ENCODE assay signal across 8 cellular contexts in the genomic region with DNA sequence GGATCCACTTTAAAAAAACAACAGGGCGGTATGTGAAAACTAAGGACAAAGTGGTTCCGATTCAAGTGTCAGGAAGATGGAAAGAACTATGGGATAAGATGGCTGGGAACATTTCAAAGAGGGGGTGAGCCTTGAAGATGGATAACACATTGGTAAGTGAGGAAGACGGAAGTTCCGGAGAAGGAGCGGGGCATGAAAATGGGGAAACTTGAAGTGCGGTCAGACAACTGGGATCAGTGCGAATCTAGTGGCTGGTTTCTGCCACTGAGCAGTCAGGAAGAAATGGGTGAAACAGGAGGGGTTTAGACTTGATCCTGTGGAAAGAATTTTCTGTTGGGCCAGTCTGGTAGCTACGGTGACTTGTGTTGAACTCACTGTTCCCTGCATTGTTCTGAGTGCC. TPM values are rescaled to one million over a fixed set of nuclear protein-coding genes. Genes with fewer than 3 reads are reported as not detected.
DNase-seq lines count a peak whose midpoint lies in the region; ATAC-seq and TF ChIP-seq lines count a peak whose summit lies in the region.

No MANE protein-coding gene starts in this region.

- no peaks in the 10 kb centered on the region for H3K27me3 Mint-ChIP-seq in activated CD4-positive, alpha-beta T cell treated with anti-CD3 and anti-CD28 coated beads for 36 hours
- H3K27me3 Mint-ChIP-seq in activated CD8-positive, alpha-beta T cell treated with anti-CD3 and anti-CD28 coated beads for 36 hours: no peaks in the 10 kb centered on the region

- H3K4me3 ChIP-seq in iPS-18a (ENCODE audit: low read length) (peak overlapping the region; percentile 92), subcutaneous abdominal adipose tissue (ENCODE audit: low read depth in 1 of 5, low read length in 5 of 5) (peak overlapping the region in 4 of 5 donors; percentile 86 to 95 (median 92))

- H3K9ac ChIP-seq in iPS-18a (ENCODE audit: low read length) (peak overlapping the region; percentile 72), subcutaneous abdominal adipose tissue (ENCODE audit: low read length in 5 of 5) (peak overlapping the region in 4 of 5 donors; percentile 47 to 97 (median 92))

- H3K4me3 Mint-ChIP-seq in activated CD4-positive, alpha-beta T cell treated with anti-CD3 and anti-CD28 coated beads for 36 hours: peak overlapping the region; percentile 93
- peak overlapping the region; percentile 85 for H3K4me3 Mint-ChIP-seq in activated CD8-positive, alpha-beta T cell treated with anti-CD3 and anti-CD28 coated beads for 36 hours

- H3K36me3 Mint-ChIP-seq in activated CD4-positive, alpha-beta T cell treated with anti-CD3 and anti-CD28 coated beads for 36 hours (ENCODE audit: low read depth): peaks cover 22% of the 10 kb centered on the region
- peaks cover 34% of the 10 kb centered on the region for H3K36me3 Mint-ChIP-seq in activated CD8-positive, alpha-beta T cell treated with anti-CD3 and anti-CD28 coated beads for 36 hours (ENCODE audit: low read depth)

- POLR2A ChIA-PET in activated CD4-positive, alpha-beta T cell treated with anti-CD3 and anti-CD28 coated beads for 36 hours (lab: Charles Lee): no interaction called here
- POLR2A ChIA-PET in activated CD8-positive, alpha-beta T cell treated with anti-CD3 and anti-CD28 coated beads for 36 hours (lab: Charles Lee): interaction anchor here (1.3 to 2.1 kb wide), 4 partner anchors 11 to 34 kb away, joined by 4 to 15 read pairs (median 7); a partner anchor contains a TSS

- no peaks in the 10 kb centered on the region for H3K9me3 Mint-ChIP-seq in activated CD4-positive, alpha-beta T cell treated with anti-CD3 and anti-CD28 coated beads for 36 hours (ENCODE audit: low read depth)
- no peaks in the 10 kb centered on the region for H3K9me3 Mint-ChIP-seq in activated CD8-positive, alpha-beta T cell treated with anti-CD3 and anti-CD28 coated beads for 36 hours

- peak overlapping the region; percentile 72 for H3K27ac Mint-ChIP-seq in activated CD4-positive, alpha-beta T cell treated with anti-CD3 and anti-CD28 coated beads for 36 hours
- peak overlapping the region; percentile 84 for H3K27ac Mint-ChIP-seq in activated CD8-positive, alpha-beta T cell treated with anti-CD3 and anti-CD28 coated beads for 36 hours

- H3K36me3 ChIP-seq in iPS-18a (ENCODE audit: control insufficient read depth, low read depth, low read length): peaks cover 1% of the 10 kb centered on the region
- H3K36me3 ChIP-seq in subcutaneous abdominal adipose tissue (ENCODE audit: control insufficient read depth in 5 of 5, insufficient read depth in 5 of 5, low read length in 5 of 5): peaks cover 2 to 9% (median 5%) of the 10 kb centered on the region in 5 donors

- ATAC-seq in activated CD4-positive, alpha-beta T cell treated with anti-CD3 and anti-CD28 coated beads for 36 hours: no peak
- ATAC-seq in activated CD8-positive, alpha-beta T cell treated with anti-CD3 and anti-CD28 coated beads for 36 hours: no peak
- ATAC-seq in GM19351 (IDR thresholded peaks at IDR 0.05; ENCODE audit: unreplicated experiment): no peak
- no peak for ATAC-seq in HG03025 (IDR thresholded peaks at IDR 0.05; ENCODE audit: low FRiP score, unreplicated experiment)

- intact Hi-C loops in activated CD4-positive, alpha-beta T cell treated with anti-CD3 and anti-CD28 coated beads for 36 hours (cut with DNase I, micrococcal nuclease): loop anchor here (5.0 kb wide), 2 partner anchors 1511 to 1731 kb away; a partner anchor contains a TSS
- intact Hi-C loops in activated CD8-positive, alpha-beta T cell treated with anti-CD3 and anti-CD28 coated beads for 36 hours (cut with micrococcal nuclease): no loop called here

- peaks cover 4% of the 10 kb centered on the region for H3K4me1 ChIP-seq in iPS-18a (ENCODE audit: control insufficient read depth, low read depth, low read length)
- peaks cover 0 to 36% (median 27%) of the 10 kb centered on the region in 5 donors for H3K4me1 ChIP-seq in subcutaneous abdominal adipose tissue (ENCODE audit: control insufficient read depth in 5 of 5, insufficient read depth in 5 of 5, low read length in 5 of 5)

- peaks cover 62% of the 10 kb centered on the region for H3K4me1 Mint-ChIP-seq in activated CD4-positive, alpha-beta T cell treated with anti-CD3 and anti-CD28 coated beads for 36 hours
- H3K4me1 Mint-ChIP-seq in activated CD8-positive, alpha-beta T cell treated with anti-CD3 and anti-CD28 coated beads for 36 hours (ENCODE audit: low read depth): peaks cover 57% of the 10 kb centered on the region

- no peak for DNase-seq in activated CD4-positive, alpha-beta T cell treated with anti-CD3 and anti-CD28 coated beads for 36 hours
- DNase-seq in activated CD4-positive, alpha-beta T cell treated with anti-CD3 and anti-CD28 coated beads, Interleukin-2, amount 50 U/mL, for 48 hours: no peak
- no peak for DNase-seq in activated CD8-positive, alpha-beta T cell treated with anti-CD3 and anti-CD28 coated beads for 36 hours
- DNase-seq in stimulated activated CD4-positive, alpha-beta T cell treated with anti-CD3 and anti-CD28 coated beads, Interleukin-4, amount 100 ng/mL, for 24 hours: no peak

- H3K9me3 ChIP-seq in iPS-18a (ENCODE audit: control insufficient read depth, low read depth, low read length) (no peaks in the 10 kb centered on the region), subcutaneous abdominal adipose tissue (ENCODE audit: control insufficient read depth in 5 of 5, low read length in 5 of 5) (no peaks in the 10 kb centered on the region)

- H3K27ac ChIP-seq in iPS-18a (ENCODE audit: low read length) (no peak overlapping the region), subcutaneous abdominal adipose tissue (ENCODE audit: low read depth, low read length) (no peak overlapping the region)

- TF ChIP-seq CTCF in activated CD8-positive, alpha-beta T cell treated with anti-CD3 and anti-CD28 coated beads for 36 hours (IDR thresholded peaks at IDR 0.05): no peak

- H3K27me3 ChIP-seq in iPS-18a (ENCODE audit: control insufficient read depth, insufficient read depth, low read length) (no peaks in the 10 kb centered on the region), subcutaneous abdominal adipose tissue (ENCODE audit: control insufficient read depth in 5 of 5, insufficient read depth in 4 of 5, low read length in 5 of 5) (no peaks in the 10 kb centered on the region)

- CTCF ChIA-PET in activated CD4-positive, alpha-beta T cell treated with anti-CD3 and anti-CD28 coated beads for 36 hours (lab: Charles Lee): interaction anchor here (0.7 to 1.8 kb wide), 2 partner anchors 34 to 78 kb away, joined by 3 to 21 read pairs; a partner anchor contains a TSS
- CTCF ChIA-PET in activated CD8-positive, alpha-beta T cell treated with anti-CD3 and anti-CD28 coated beads for 36 hours (lab: Charles Lee): interaction anchor here (0.7 to 2.1 kb wide), 2 partner anchors 15 to 34 kb away, joined by 3 to 10 read pairs; a partner anchor contains a TSS

RNA-seq across cellular contexts. Expression of a gene that starts 1.2 kb away (rescaled TPM):
- 10 to 100 TPM; 58.6 to 88.7 TPM for total RNA-seq in activated CD4-positive, alpha-beta T cell treated with anti-CD3 and anti-CD28 coated beads for 36 hours
- total RNA-seq in activated CD8-positive, alpha-beta T cell treated with anti-CD3 and anti-CD28 coated beads for 36 hours: 100 to 1,000 TPM in 1 of 2 experiments, 10 to 100 TPM in 1; 99.8 to 100 TPM

RNA-seq across cellular contexts. Expression of a gene that starts 33.9 kb away (rescaled TPM):
- 10 to 100 TPM; 19.9 to 22.2 TPM for total RNA-seq in activated CD4-positive, alpha-beta T cell treated with anti-CD3 and anti-CD28 coated beads for 36 hours
- total RNA-seq in activated CD8-positive, alpha-beta T cell treated with anti-CD3 and anti-CD28 coated beads for 36 hours: 10 to 100 TPM; 21.1 to 23.3 TPM

RNA-seq across cellular contexts. Expression of a gene that starts 34.0 kb away (rescaled TPM):
- total RNA-seq in activated CD4-positive, alpha-beta T cell treated with anti-CD3 and anti-CD28 coated beads for 36 hours: under 1 TPM; 0.39 to 0.51 TPM
- total RNA-seq in activated CD8-positive, alpha-beta T cell treated with anti-CD3 and anti-CD28 coated beads for 36 hours: not detected
